8 cellular contexts compared by ENCODE assay signal in the genomic region with DNA sequence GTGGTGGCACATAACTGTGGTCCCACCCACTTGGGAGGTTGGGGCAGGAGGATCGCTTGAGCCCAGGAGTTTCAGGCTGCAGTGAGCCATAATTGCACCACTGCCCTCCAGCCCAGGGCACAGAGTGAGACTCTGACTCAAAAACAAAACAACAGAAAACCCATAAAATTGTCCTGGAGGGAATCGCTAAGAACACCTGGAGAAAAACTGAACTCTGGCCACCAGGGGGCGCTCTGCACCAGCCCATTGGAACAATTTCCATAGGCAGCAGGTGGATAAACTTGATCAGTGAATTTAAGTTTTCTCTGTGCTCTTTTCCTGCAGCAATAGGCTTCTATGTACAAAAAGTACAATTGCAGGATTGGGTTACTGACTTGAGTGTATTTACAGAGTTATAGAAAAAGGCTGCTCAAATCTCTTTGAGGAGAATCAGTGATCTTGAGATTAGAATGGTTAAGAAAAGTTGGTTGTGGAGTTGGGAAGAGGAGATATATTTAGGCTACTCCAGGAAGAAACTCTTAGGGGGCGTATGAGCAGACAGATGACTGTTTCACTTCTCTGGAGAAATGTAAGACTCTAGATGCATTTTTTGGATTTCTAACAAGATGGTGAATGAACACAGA.
DNase-seq lines count a peak whose midpoint lies in the region; ATAC-seq and TF ChIP-seq lines count a peak whose summit lies in the region.

No MANE protein-coding gene starts in this region.

- no peaks in the 10 kb centered on the region for H3K9me3 ChIP-seq in MG63
- no peaks in the 10 kb centered on the region for H3K9me3 ChIP-seq in gastrocnemius medialis

- H3K36me3 Mint-ChIP-seq in stimulated activated memory B cell treated with anti-CD40 and anti-IgM and Interleukin-4, amounts not matched to agents 10 μg/mL and 1 μg/mL and 100 μg/mL, for 72 hours, result no peaks in the 10 kb centered on the region

- H3K4me3 ChIP-seq in MG63, result no peak overlapping the region
- H3K4me3 ChIP-seq in gastrocnemius medialis, result no peak overlapping the region

- no peak overlapping the region for H3K27ac ChIP-seq in gastrocnemius medialis

- H3K36me3 ChIP-seq in MG63 (no peaks in the 10 kb centered on the region), gastrocnemius medialis (no peaks in the 10 kb centered on the region)

- H3K27me3 ChIP-seq in MG63 (no peaks in the 10 kb centered on the region), gastrocnemius medialis (no peaks in the 10 kb centered on the region)

- no peak overlapping the region for H3K4me3 Mint-ChIP-seq in stimulated activated memory B cell treated with anti-CD40 and anti-IgM and Interleukin-4, amounts not matched to agents 10 μg/mL and 1 μg/mL and 100 μg/mL, for 72 hours

- peaks cover 4% of the 10 kb centered on the region for H3K9me3 Mint-ChIP-seq in stimulated activated memory B cell treated with anti-CD40 and anti-IgM and Interleukin-4, amounts not matched to agents 10 μg/mL and 1 μg/mL and 100 μg/mL, for 72 hours

- intact Hi-C loops in gastrocnemius medialis (cut with DNase I; ENCODE audit: low total_unique reads), result loop anchor here (1.0 to 2.0 kb wide), 2 partner anchors 876 to 879 kb away; no protein-coding TSS in a partner anchor

- ATAC-seq in gastrocnemius medialis, result no peak
- no peak for ATAC-seq in HG02571 (IDR thresholded peaks at IDR 0.05; ENCODE audit: unreplicated experiment)
- no peak for ATAC-seq in stimulated activated memory B cell treated with anti-CD40 and anti-IgM and Interleukin-4, amounts not matched to agents 10 μg/mL and 1 μg/mL and 100 μg/mL, for 72 hours

- peak; percentile 64 to 91 (median 80) for TF ChIP-seq CTCF in gastrocnemius medialis (IDR thresholded peaks at IDR 0.05 in 4 of 5, conservative IDR thresholded peaks at IDR 0.05 in 1 of 5)

- no peak overlapping the region for H3K27ac Mint-ChIP-seq in stimulated activated memory B cell treated with anti-CD40 and anti-IgM and Interleukin-4, amounts not matched to agents 10 μg/mL and 1 μg/mL and 100 μg/mL, for 72 hours

- peaks cover 8% of the 10 kb centered on the region for H3K27me3 Mint-ChIP-seq in stimulated activated memory B cell treated with anti-CD40 and anti-IgM and Interleukin-4, amounts not matched to agents 10 μg/mL and 1 μg/mL and 100 μg/mL, for 72 hours

- in situ Hi-C loops in gastrocnemius medialis (cut with MboI; ENCODE audit: low sequenced_read_pairs in 4 of 4), result loop anchor here (5.0 kb wide), 1 partner anchor 880 kb away; no protein-coding TSS in a partner anchor

- H3K4me1 Mint-ChIP-seq in stimulated activated memory B cell treated with anti-CD40 and anti-IgM and Interleukin-4, amounts not matched to agents 10 μg/mL and 1 μg/mL and 100 μg/mL, for 72 hours, result no peaks in the 10 kb centered on the region

- peak; percentile 55 for DNase-seq in ELR (ENCODE audit: low read depth)
- DNase-seq in MG63, result peak; percentile 40
- DNase-seq in SKM-1 (lab: John Stamatoyannopoulos, UW; ENCODE audit: unreplicated experiment), result peak; percentile 17
- peak; percentile 37 for DNase-seq in amniotic stem cell (lab: John Stamatoyannopoulos, UW)
- DNase-seq in hippocampal formation (lab: John Stamatoyannopoulos, UW), result peak; percentile 35 to 44
- DNase-seq in gastrocnemius medialis, result peak; percentile 3 to 24

- no peak for TF ChIP-seq POLR2A in gastrocnemius medialis (IDR thresholded peaks at IDR 0.05)

- H3K4me1 ChIP-seq in gastrocnemius medialis, result no peaks in the 10 kb centered on the region
